Comparison of ENCODE assay signal across 7 cellular contexts in genomic region chr3:54121404-54122045, GRCh38. TPM values are rescaled to one million over a fixed set of nuclear protein-coding genes. Genes with fewer than 3 reads are reported as not detected.
A peak's percentile ranks its signal among the peaks of the same experiment; 100 is the strongest.
DNase-seq lines count a peak whose midpoint lies in the region; ATAC-seq lines count a peak whose summit lies in the region.

No MANE protein-coding gene starts in this region.

- CTCF ChIA-PET in CD8-positive, alpha-beta memory T cell (lab: Charles Lee) = no interaction called here

- H3K27me3 Mint-ChIP-seq in CD8-positive, alpha-beta memory T cell = peaks cover 29 to 45% of the 10 kb centered on the region in 2 donors

- H3K4me3 Mint-ChIP-seq in CD8-positive, alpha-beta memory T cell = no peak overlapping the region

- peaks cover 11% of the 10 kb centered on the region for H3K4me1 ChIP-seq in iPS-20b (ENCODE audit: insufficient read depth, low read length)
- no peaks in the 10 kb centered on the region for H3K4me1 ChIP-seq in thymus (ENCODE audit: control insufficient read depth, insufficient read depth, low read length)
- H3K4me1 ChIP-seq in CD8-positive, alpha-beta memory T cell (ENCODE audit: insufficient read depth, low read length) = no peaks in the 10 kb centered on the region

- POLR2A ChIA-PET in CD8-positive, alpha-beta memory T cell (lab: Charles Lee) = no interaction called here

- H3K27me3 ChIP-seq in iPS-20b (ENCODE audit: insufficient read depth, low read length) = peaks cover 84% of the 10 kb centered on the region
- H3K27me3 ChIP-seq in thymus (ENCODE audit: control insufficient read depth, insufficient read depth) = peaks cover 53% of the 10 kb centered on the region
- no peaks in the 10 kb centered on the region for H3K27me3 ChIP-seq in CD8-positive, alpha-beta memory T cell (ENCODE audit: insufficient read depth, low read length, poor library complexity, severe bottlenecking)

- peaks cover 0 to 2% (median 0%) of the 10 kb centered on the region in 3 donors for H3K36me3 Mint-ChIP-seq in CD8-positive, alpha-beta memory T cell

- no peaks in the 10 kb centered on the region for H3K9me3 Mint-ChIP-seq in CD8-positive, alpha-beta memory T cell

- 0 out of 2 replicates have a peak, but pooled peaks cover 1% of the 10 kb centered on the region for H3K9me3 ChIP-seq in iPS-20b (ENCODE audit: insufficient read depth, low read depth, low read length)
- no peaks in the 10 kb centered on the region for H3K9me3 ChIP-seq in thymus (ENCODE audit: control insufficient read depth)
- H3K9me3 ChIP-seq in CD8-positive, alpha-beta memory T cell (ENCODE audit: low read length) = no peaks in the 10 kb centered on the region

- H3K27ac Mint-ChIP-seq in CD8-positive, alpha-beta memory T cell = no peak overlapping the region

- peak; percentile 24 for DNase-seq in SW480 (ENCODE audit: low spot score)
- no peak for DNase-seq in DMS 273 (lab: John Stamatoyannopoulos, UW; ENCODE audit: unreplicated experiment)
- no peak for DNase-seq in islet precursor cell
- DNase-seq in CD8-positive, alpha-beta memory T cell = no peak

- peaks cover 6 to 11% (median 9%) of the 10 kb centered on the region in 3 donors for H3K4me1 Mint-ChIP-seq in CD8-positive, alpha-beta memory T cell

- peak overlapping the region; percentile 77 for H3K4me3 ChIP-seq in iPS-20b (ENCODE audit: low read length)
- peak overlapping the region; percentile 22 for H3K4me3 ChIP-seq in thymus (ENCODE audit: low read length)
- no peak overlapping the region for H3K4me3 ChIP-seq in CD8-positive, alpha-beta memory T cell (ENCODE audit: low read length)

- H3K9ac ChIP-seq in iPS-20b (ENCODE audit: low read depth, low read length) = peak overlapping the region; percentile 16; the same call in 1 of the 2 replicates

- ATAC-seq in GM21447 (IDR thresholded peaks at IDR 0.05; ENCODE audit: unreplicated experiment) = peak; percentile 27

- 2% methylated on average over 71 of the region's 71 CpGs for WGBS in thymus

- H3K27ac ChIP-seq in iPS-20b (ENCODE audit: low read length) (no peak overlapping the region), thymus (ENCODE audit: low read depth) (no peak overlapping the region)
- no peak overlapping the region for H3K27ac ChIP-seq in CD8-positive, alpha-beta memory T cell (ENCODE audit: low read depth, low read length)

- H3K36me3 ChIP-seq in iPS-20b (ENCODE audit: insufficient read depth, low read depth, low read length) (no peaks in the 10 kb centered on the region), thymus (ENCODE audit: control insufficient read depth, insufficient read depth) (no peaks in the 10 kb centered on the region)
- H3K36me3 ChIP-seq in CD8-positive, alpha-beta memory T cell (ENCODE audit: insufficient read depth, low read length) = no peaks in the 10 kb centered on the region

RNA-seq across cellular contexts. Expression of gene CACNA2D3, which starts 0.8 kb away (rescaled TPM):
- polyA plus RNA-seq in thymus = 2.1 TPM
- total RNA-seq in CD8-positive, alpha-beta memory T cell = not detected
- not detected for polyA plus RNA-seq in CD8-positive, alpha-beta memory T cell
